Comparison of ENCODE assay signal across 16 cellular contexts in genomic region chr1:190376067-190376466, GRCh38.
"Had no signal": no experiment of that assay in that cellular context is flagged by ENCODE, and none has a peak within 500 bp of the region (broad histone marks: within the 10 kb centered on the region; RNA-seq: fewer than 3 reads in every experiment).

No MANE protein-coding gene starts in this region.

- DNase-seq: activated B cell treated with CpG ODN at 0.5 μM for 24 hours; activated CD4-positive, alpha-beta memory T cell treated with anti-CD3 and anti-CD28 coated beads, Interleukin-2, amount 10 ng/mL, durations not matched to agents 7 days and 5 days; activated CD4-positive, alpha-beta T cell treated with anti-CD3 and anti-CD28 coated beads for 48 hours; activated CD8-positive, alpha-beta memory T cell treated with anti-CD3 and anti-CD28 coated beads, Interleukin-2, amount 10 ng/mL, durations not matched to agents 7 days and 5 days; activated naive CD4-positive, alpha-beta T cell; activated naive CD8-positive, alpha-beta T cell treated with anti-CD3 and anti-CD28 coated beads for 36 hours; amygdala; erythroblast; left ventricle myocardium superior; mucosa of descending colon; naive B cell; stimulated activated naive CD8-positive, alpha-beta T cell treated with anti-CD3 and anti-CD28 coated beads, Interleukin-15, Interleukin-2, amounts not matched to agents 100 U/mL and 50 U/mL, for 24 hours; substantia nigra; T-helper 9 cell; tibial artery had no signal

- H3K27me3 ChIP-seq: tibial artery had no signal

- H3K4me3 ChIP-seq: coronary artery, mucosa of descending colon, tibial artery had no signal

- H3K9me3 ChIP-seq: mucosa of descending colon, tibial artery had no signal

- H3K27ac ChIP-seq: coronary artery, tibial artery had no signal

- H3K36me3 ChIP-seq: tibial artery had no signal

- ATAC-seq: activated CD8-positive, alpha-beta memory T cell treated with anti-CD3 and anti-CD28 coated beads, Interleukin-2, amount 10 ng/mL, durations not matched to agents 7 days and 5 days; left ventricle myocardium superior; mucosa of descending colon; stimulated activated naive CD8-positive, alpha-beta T cell treated with anti-CD3 and anti-CD28 coated beads, Interleukin-15, Interleukin-2, amounts not matched to agents 100 U/mL and 50 U/mL, for 24 hours had no signal

- H3K4me1 ChIP-seq: tibial artery had no signal
